Comparison of ENCODE assay signal across 17 cellular contexts in the genomic region with DNA sequence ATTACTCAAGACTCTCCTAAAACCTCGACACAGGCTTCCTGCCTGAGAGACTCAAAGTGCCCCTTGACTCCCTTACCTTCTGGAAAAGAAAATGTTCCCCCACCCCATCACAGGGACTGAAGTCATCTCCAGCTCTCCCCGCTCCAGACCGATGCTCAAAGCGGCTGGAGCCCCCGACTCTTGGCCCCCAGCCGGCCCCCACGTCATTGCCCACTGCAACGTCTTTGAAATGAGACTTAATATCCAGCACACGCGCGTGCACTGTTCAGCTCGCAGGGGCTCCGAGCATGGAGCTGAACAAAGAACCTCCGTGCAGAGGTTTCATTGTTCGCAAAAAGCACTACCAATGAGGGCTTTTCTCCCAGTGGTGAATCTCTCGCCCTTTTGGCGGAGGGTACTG.
DNase-seq lines count a peak whose midpoint lies in the region; ATAC-seq and TF ChIP-seq lines count a peak whose summit lies in the region.
"Had no signal": no experiment of that assay in that cellular context is flagged by ENCODE, and none has a peak within 500 bp of the region (broad histone marks: within the 10 kb centered on the region; RNA-seq: fewer than 3 reads in every experiment).

No MANE protein-coding gene starts in this region.

- H3F3A ChIP-seq in neural progenitor cell (ENCODE audit: low read depth): no peaks in the 10 kb centered on the region

- H3K36me3 Mint-ChIP-seq in H9 (ENCODE audit: insufficient read depth in 1 of 3, low read depth in 3 of 3) (no peaks in the 10 kb centered on the region; a peak in 2 of 7 replicates), neural progenitor cell (no peaks in the 10 kb centered on the region)
- H3K36me3 Mint-ChIP-seq in stimulated activated memory B cell treated with anti-CD40 and anti-IgM and Interleukin-4, amounts not matched to agents 10 μg/mL and 1 μg/mL and 100 μg/mL, for 72 hours: no peaks in the 10 kb centered on the region
- H3K36me3 Mint-ChIP-seq: IgD-negative memory B cell had no signal

- no peak overlapping the region for H3K14ac ChIP-seq in H9 (ENCODE audit: insufficient read depth, low read length)

- H2AFZ ChIP-seq in H9 (ENCODE audit: low read length): peak overlapping the region; percentile 36
- no peak overlapping the region for H2AFZ ChIP-seq in hepatocyte
- peak overlapping the region; percentile 85 for H2AFZ ChIP-seq in neural progenitor cell (replicated peaks)

- H3K23me2 ChIP-seq in H9 (ENCODE audit: insufficient read length, low read depth, low read length, poor library complexity, severe bottlenecking): no peaks in the 10 kb centered on the region

- no peak overlapping the region for H2BK15ac ChIP-seq in H9 (ENCODE audit: low read depth, low read length)

- no peaks in the 10 kb centered on the region for H3K79me1 ChIP-seq in H9 (ENCODE audit: insufficient read depth, low read depth, low read length, poor library complexity, severe bottlenecking)

- no peak overlapping the region for H3K23ac ChIP-seq in H9 (ENCODE audit: insufficient read length, low read depth, low read length)

- POLR2A ChIA-PET in HEK293T (lab: Yijun Ruan, JAX): no interaction called here

- no peak overlapping the region for H4K91ac ChIP-seq in H9 (ENCODE audit: insufficient read length, low read depth, low read length)

- no peak overlapping the region for H4K8ac ChIP-seq in H9 (replicated peaks; ENCODE audit: insufficient read length, low read depth, low read length)

- H3K4me1 Mint-ChIP-seq in H9 (peaks cover 4 to 10% of the 10 kb centered on the region in 2 experiments), neural progenitor cell (peaks cover 10% of the 10 kb centered on the region)
- peaks cover 49% of the 10 kb centered on the region for H3K4me1 Mint-ChIP-seq in stimulated activated memory B cell treated with anti-CD40 and anti-IgM and Interleukin-4, amounts not matched to agents 10 μg/mL and 1 μg/mL and 100 μg/mL, for 72 hours

- no peak overlapping the region for H2BK120ac ChIP-seq in H9 (ENCODE audit: low read depth, low read length, poor library complexity, severe bottlenecking)

- no peak for DNase-seq in H9
- DNase-seq in hepatocyte (ENCODE audit: low spot score): no peak
- no peak for DNase-seq in neural progenitor cell (ENCODE audit: low spot score)
- DNase-seq in NCI-H1417 treated with DMSO at 0.1 percent for 48 hours (lab: John Stamatoyannopoulos, UW): no peak
- no peak for DNase-seq in HEK293T (ENCODE audit: extremely low spot score)
- DNase-seq: ACHN; Caco-2; CD4-positive, alpha-beta T cell; HCEC 1CT; HFFc6; KBM-7 had no signal

- no CpG with 5 or more reads among the region's 17 CpGs for WGBS in H9 (ENCODE audit: extremely low coverage, insufficient read length, low lambda C conversion rate)
- 90% methylated on average over 16 of the region's 17 CpGs for WGBS in hepatocyte (ENCODE audit: low lambda C conversion rate, missing lambda C conversion rate)

- H3K4me3 ChIP-seq in hepatocyte (no peak overlapping the region), neural progenitor cell (no peak overlapping the region)

- no peak overlapping the region for H3K9ac ChIP-seq in H9 (ENCODE audit: extremely low read depth, insufficient read length, low read length)
- no peak overlapping the region for H3K9ac ChIP-seq in neural progenitor cell

- H2BK5ac ChIP-seq in H9 (ENCODE audit: insufficient read length, low read length): no peak overlapping the region

- no peak overlapping the region for H3T11ph ChIP-seq in H9 (ENCODE audit: low read length)

- H3K9me3 ChIP-seq in H9 (ENCODE audit: control insufficient read depth, low read depth, low read length): no peaks in the 10 kb centered on the region
- H3K9me3 ChIP-seq in hepatocyte (ENCODE audit: low read depth): no peaks in the 10 kb centered on the region
- H3K9me3 ChIP-seq in neural progenitor cell (ENCODE audit: low read depth): no peaks in the 10 kb centered on the region
- H3K9me3 ChIP-seq: Caco-2 had no signal

- H3K27ac ChIP-seq in H9 (ENCODE audit: insufficient read length, low read depth, low read length) (no peak overlapping the region), hepatocyte (peak overlapping the region; percentile 39), neural progenitor cell (no peak overlapping the region)
- H3K27ac ChIP-seq: C4-2B had no signal

- TF ChIP-seq CTCF in H9 (conservative IDR thresholded peaks at IDR 0.05) (no peak), hepatocyte (IDR thresholded peaks at IDR 0.05; ENCODE audit: poor library complexity) (no peak), neural progenitor cell (IDR thresholded peaks at IDR 0.05) (no peak)

- H4K20me1 ChIP-seq in H9 (ENCODE audit: control insufficient read depth, insufficient read depth, insufficient read length) (no peaks in the 10 kb centered on the region), hepatocyte (ENCODE audit: insufficient read depth, poor library complexity, severe bottlenecking) (no peaks in the 10 kb centered on the region), neural progenitor cell (ENCODE audit: low read depth) (no peaks in the 10 kb centered on the region)

- no peak for ATAC-seq in stimulated activated memory B cell treated with anti-CD40 and anti-IgM and Interleukin-4, amounts not matched to agents 10 μg/mL and 1 μg/mL and 100 μg/mL, for 72 hours
- no peak for ATAC-seq in HG03095 (IDR thresholded peaks at IDR 0.05; ENCODE audit: unreplicated experiment)
- ATAC-seq in HG02870 (IDR thresholded peaks at IDR 0.05; ENCODE audit: unreplicated experiment): no peak
- ATAC-seq: HepG2 had no signal

- H3K18ac ChIP-seq in H9 (ENCODE audit: insufficient read length, low read depth, low read length): no peak overlapping the region

- H3K9me3 Mint-ChIP-seq in H9: no peaks in the 10 kb centered on the region
- no peaks in the 10 kb centered on the region for H3K9me3 Mint-ChIP-seq in neural progenitor cell
- peaks cover 3% of the 10 kb centered on the region for H3K9me3 Mint-ChIP-seq in stimulated activated memory B cell treated with anti-CD40 and anti-IgM and Interleukin-4, amounts not matched to agents 10 μg/mL and 1 μg/mL and 100 μg/mL, for 72 hours
- H3K9me3 Mint-ChIP-seq: CD4-positive, alpha-beta T cell; HFFc6; IgD-negative memory B cell had no signal

- H3K27ac Mint-ChIP-seq in H9 (peak overlapping the region in 1 of 3 experiments; percentile 87; a peak in 2 of 7 replicates), neural progenitor cell (no peak overlapping the region)
- peak overlapping the region; percentile 59 for H3K27ac Mint-ChIP-seq in stimulated activated memory B cell treated with anti-CD40 and anti-IgM and Interleukin-4, amounts not matched to agents 10 μg/mL and 1 μg/mL and 100 μg/mL, for 72 hours
- H3K27ac Mint-ChIP-seq: CD4-positive, alpha-beta T cell; HFFc6; IgD-negative memory B cell had no signal

- H3K79me2 ChIP-seq in H9 (ENCODE audit: insufficient read depth, low read length) (no peaks in the 10 kb centered on the region), hepatocyte (no peaks in the 10 kb centered on the region), neural progenitor cell (ENCODE audit: low read depth) (no peaks in the 10 kb centered on the region)

- no peaks in the 10 kb centered on the region for H3K4me1 ChIP-seq in H9 (ENCODE audit: insufficient read depth, low read length)
- peaks cover 23% of the 10 kb centered on the region for H3K4me1 ChIP-seq in hepatocyte (ENCODE audit: insufficient read depth)
- no peaks in the 10 kb centered on the region for H3K4me1 ChIP-seq in neural progenitor cell
- H3K4me1 ChIP-seq: Caco-2 had no signal

- H3K36me3 ChIP-seq in hepatocyte (replicated peaks; ENCODE audit: insufficient read depth, low read depth) (no peaks in the 10 kb centered on the region), neural progenitor cell (no peaks in the 10 kb centered on the region)

- H3K4me3 Mint-ChIP-seq in H9: no peak overlapping the region
- H3K4me3 Mint-ChIP-seq in neural progenitor cell: no peak overlapping the region
- H3K4me3 Mint-ChIP-seq in stimulated activated memory B cell treated with anti-CD40 and anti-IgM and Interleukin-4, amounts not matched to agents 10 μg/mL and 1 μg/mL and 100 μg/mL, for 72 hours: no peak overlapping the region
- H3K4me3 Mint-ChIP-seq: CD4-positive, alpha-beta T cell; HFFc6; IgD-negative memory B cell had no signal

- no peak overlapping the region for H3K4ac ChIP-seq in H9 (ENCODE audit: low read depth, low read length)

- no peak overlapping the region for H3K56ac ChIP-seq in H9 (ENCODE audit: insufficient read length, low read depth, low read length)

- H2BK20ac ChIP-seq in H9 (ENCODE audit: low read depth, low read length, poor library complexity, severe bottlenecking): no peak overlapping the region

- CTCF ChIA-PET in HEK293T (lab: Yijun Ruan, JAX): no interaction called here

- no peak overlapping the region for H2AK5ac ChIP-seq in H9 (ENCODE audit: insufficient read length, low read length)

- no peaks in the 10 kb centered on the region for H3K9me2 ChIP-seq in hepatocyte (replicated peaks; ENCODE audit: insufficient read depth)

- H3K27me3 Mint-ChIP-seq in H9 (ENCODE audit: low read depth) (peaks cover 5% of the 10 kb centered on the region; the same call in 1 of the 2 replicates), neural progenitor cell (ENCODE audit: insufficient read depth, low read depth) (peaks cover 2% of the 10 kb centered on the region)
- H3K27me3 Mint-ChIP-seq in stimulated activated memory B cell treated with anti-CD40 and anti-IgM and Interleukin-4, amounts not matched to agents 10 μg/mL and 1 μg/mL and 100 μg/mL, for 72 hours: peaks cover 6% of the 10 kb centered on the region
- H3K27me3 Mint-ChIP-seq: IgD-negative memory B cell had no signal

- no peak overlapping the region for H3K4me2 ChIP-seq in H9 (ENCODE audit: insufficient read depth, insufficient read length, low read length)
- no peak overlapping the region for H3K4me2 ChIP-seq in hepatocyte
- H3K4me2 ChIP-seq in neural progenitor cell: no peak overlapping the region

- peaks cover 3% of the 10 kb centered on the region for H3K27me3 ChIP-seq in H9 (ENCODE audit: insufficient read depth, low read length)
- no peaks in the 10 kb centered on the region for H3K27me3 ChIP-seq in hepatocyte
- no peaks in the 10 kb centered on the region for H3K27me3 ChIP-seq in neural progenitor cell

- H2BK12ac ChIP-seq in H9 (ENCODE audit: insufficient read length, low read depth, low read length): no peak overlapping the region

- H4K5ac ChIP-seq in H9 (ENCODE audit: insufficient read length, low read depth, low read length): no peak overlapping the region

TF ChIP-seq in HEK293T, 16 proteins besides CTCF, POLR2A, EP300 and RAD21 (continues in another document):
- TF ChIP-seq SUZ12 (IDR thresholded peaks at IDR 0.05) (no peak), ZNF384 (IDR thresholded peaks at IDR 0.05) (no peak), ARNT (IDR thresholded peaks at IDR 0.05) (no peak), BHLHE40 (IDR thresholded peaks at IDR 0.05; ENCODE audit: borderline replicate concordance) (no peak), FOXA1 (IDR thresholded peaks at IDR 0.05) (no peak), LEF1 (IDR thresholded peaks at IDR 0.05; ENCODE audit: borderline replicate concordance) (no peak), TARDBP (IDR thresholded peaks at IDR 0.05) (no peak), L3MBTL2 (conservative IDR thresholded peaks at IDR 0.05) (no peak), FOXK2 (IDR thresholded peaks at IDR 0.05) (no peak)
